34 cellular contexts compared by ENCODE assay signal in genomic region chr5:87572611-87573010, GRCh38.
"Had no signal": no experiment of that assay in that cellular context is flagged by ENCODE, and none has a peak within 500 bp of the region (broad histone marks: within the 10 kb centered on the region; RNA-seq: fewer than 3 reads in every experiment).

No MANE protein-coding gene starts in this region.

- H3K36me3 ChIP-seq: MG63 had no signal

- H3K9me3 ChIP-seq: MG63 had no signal

- H3K27me3 ChIP-seq: MG63 had no signal

- H3K4me3 ChIP-seq: MG63 had no signal

- DNase-seq: Karpas-422, Kasumi-1, MG63, MM.1S, MV-4-11, NCI-H1048, NCI-H1092, NCI-H1092 treated with DMSO at 0.1 percent for 48 hours, NCI-H1105, NCI-H1105 treated with DMSO at 0.1 percent for 48 hours, NCI-H1417, NCI-H1417 treated with DMSO at 0.1 percent for 48 hours, NCI-H1436, NCI-H1436 treated with DMSO at 0.1 percent for 48 hours, NCI-H146, NCI-H1694, NCI-H1694 treated with DMSO at 0.1 percent for 48 hours, NCI-H187, NCI-H187 treated with DMSO at 0.1 percent for 48 hours, NCI-H1930, NCI-H2029, NCI-H2029 treated with DMSO at 0.1 percent for 48 hours, NCI-H2081, NCI-H2081 treated with DMSO at 0.1 percent for 48 hours, NCI-H2107, NCI-H2171, NCI-H2171 treated with DMSO at 0.1 percent for 48 hours, NCI-H2227 treated with DMSO at 0.1 percent for 48 hours, NCI-H226, NCI-H345, NCI-H446, NCI-H446 treated with DMSO at 0.1 percent for 48 hours, NCI-H510A, NCI-H510A treated with DMSO at 0.1 percent for 48 hours had no signal
